ENCODE assay signal across 1 cellular context in genomic region chr15:100878601-100879000, GRCh38.
TF ChIP-seq lines count a peak whose summit lies in the region.

No MANE protein-coding gene starts in this region.

TF ChIP-seq in HEK293T, 16 proteins besides CTCF, POLR2A, EP300 and RAD21 (continued from another document):
- TF ChIP-seq ARNT (IDR thresholded peaks at IDR 0.05): no peak
- no peak for TF ChIP-seq FOXK2 (IDR thresholded peaks at IDR 0.05)
- TF ChIP-seq ZNF384 (IDR thresholded peaks at IDR 0.05): no peak
- no peak for TF ChIP-seq L3MBTL2 (conservative IDR thresholded peaks at IDR 0.05)
- no peak for TF ChIP-seq NFRKB (IDR thresholded peaks at IDR 0.05)
- TF ChIP-seq BHLHE40 (IDR thresholded peaks at IDR 0.05; ENCODE audit: borderline replicate concordance): no peak
- TF ChIP-seq TARDBP (IDR thresholded peaks at IDR 0.05): no peak
- TF ChIP-seq HDGF (IDR thresholded peaks at IDR 0.05; ENCODE audit: borderline replicate concordance): no peak
- no peak for TF ChIP-seq ELF4 (IDR thresholded peaks at IDR 0.05)
- no peak for TF ChIP-seq FOXA1 (IDR thresholded peaks at IDR 0.05)
TF ChIP-seq in HEK293T: peak in this region for 0.
